ENCODE assay signal across 18 cellular contexts in the genomic region with DNA sequence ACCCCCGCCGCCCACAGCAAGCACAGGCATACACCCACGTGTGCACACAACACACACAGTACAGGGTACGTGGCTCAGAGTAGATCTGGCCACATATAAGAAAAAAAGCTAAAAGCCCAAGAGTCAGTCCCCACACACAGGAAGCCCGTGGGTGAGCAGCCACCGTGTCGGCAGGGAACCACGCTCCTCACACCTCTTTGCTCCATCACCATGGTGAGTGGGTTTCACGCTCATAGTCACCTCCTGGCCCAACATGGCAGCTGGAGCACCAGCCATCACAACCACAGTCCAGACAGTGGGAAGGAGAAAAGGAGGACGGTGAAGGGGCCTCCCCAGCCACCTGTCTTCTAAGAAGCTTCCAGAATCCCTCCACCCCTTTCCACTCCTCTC.
DNase-seq lines count a peak whose midpoint lies in the region; ATAC-seq lines count a peak whose summit lies in the region.
"Had no signal": no experiment of that assay in that cellular context is flagged by ENCODE, and none has a peak within 500 bp of the region (broad histone marks: within the 10 kb centered on the region; RNA-seq: fewer than 3 reads in every experiment).

No MANE protein-coding gene starts in this region.

- peaks cover 26% of the 10 kb centered on the region for H3K4me1 Mint-ChIP-seq in activated CD4-positive, alpha-beta T cell treated with anti-CD3 and anti-CD28 coated beads, Interleukin-2, amount 10 ng/mL, durations not matched to agents 24 days and 14 days
- H3K4me1 Mint-ChIP-seq in activated naive CD8-positive, alpha-beta T cell treated with anti-CD3 and anti-CD28 coated beads, Interleukin-2, amount 50 U/mL, for 24 hours: peaks cover 55% of the 10 kb centered on the region

- H3K27ac Mint-ChIP-seq in activated CD4-positive, alpha-beta T cell treated with anti-CD3 and anti-CD28 coated beads, Interleukin-2, amount 10 ng/mL, durations not matched to agents 24 days and 14 days: peak overlapping the region; percentile 58
- H3K27ac Mint-ChIP-seq in activated naive CD8-positive, alpha-beta T cell treated with anti-CD3 and anti-CD28 coated beads, Interleukin-2, amount 50 U/mL, for 24 hours: peak overlapping the region; percentile 67

- H3K36me3 Mint-ChIP-seq in activated CD4-positive, alpha-beta T cell treated with anti-CD3 and anti-CD28 coated beads, Interleukin-2, amount 10 ng/mL, durations not matched to agents 24 days and 14 days (ENCODE audit: low read depth): peaks cover 7% of the 10 kb centered on the region
- peaks cover 21% of the 10 kb centered on the region for H3K36me3 Mint-ChIP-seq in activated naive CD8-positive, alpha-beta T cell treated with anti-CD3 and anti-CD28 coated beads, Interleukin-2, amount 50 U/mL, for 24 hours (ENCODE audit: low read depth)

- DNase-seq in activated naive CD4-positive, alpha-beta T cell treated with Interleukin-2 at 50 U/mL for 16 hours: peak; percentile 50
- DNase-seq in activated naive CD4-positive, alpha-beta T cell (lab: John Stamatoyannopoulos, UW): no peak
- DNase-seq in activated CD4-positive, alpha-beta T cell treated with anti-CD3 and anti-CD28 coated beads, Interleukin-2, amount 10 ng/mL, durations not matched to agents 24 days and 14 days: peak; percentile 67
- peak; percentile 40 for DNase-seq in activated naive CD8-positive, alpha-beta T cell treated with anti-CD3 and anti-CD28 coated beads, Interleukin-2, amount 50 U/mL, for 24 hours
- DNase-seq in stimulated activated CD8-positive, alpha-beta memory T cell treated with anti-CD3 and anti-CD28 coated beads, Interleukin-4, amount 100 ng/mL, for 48 hours: peak; percentile 55
- DNase-seq in left colon (no peak), AG08395 (ENCODE audit: low spot score) (no peak), hypothalamus (lab: John Stamatoyannopoulos, UW) (no peak)
- DNase-seq: caudate nucleus; DMS79; erythroblast; NCI-H1436; NCI-H2171; NCI-H748 treated with DMSO at 0.1 percent for 48 hours; OCI-M1; Right ventricle myocardium superior; stimulated activated CD4-positive, alpha-beta T cell treated with anti-CD3 and anti-CD28 coated beads, Interleukin-4, amount 100 ng/mL, for 24 hours; tibial artery had no signal

- intact Hi-C loops in activated CD4-positive, alpha-beta T cell treated with anti-CD3 and anti-CD28 coated beads, Interleukin-2, amount 10 ng/mL, durations not matched to agents 24 days and 14 days (cut with micrococcal nuclease): no loop called here
- intact Hi-C loops in left colon (cut with DNase I, micrococcal nuclease): no loop called here

- peak; percentile 34 for ATAC-seq in activated naive CD8-positive, alpha-beta T cell treated with anti-CD3 and anti-CD28 coated beads, Interleukin-2, amount 50 U/mL, for 24 hours
- ATAC-seq in left colon: no peak

- H3K27me3 Mint-ChIP-seq in activated CD4-positive, alpha-beta T cell treated with anti-CD3 and anti-CD28 coated beads, Interleukin-2, amount 10 ng/mL, durations not matched to agents 24 days and 14 days: no peaks in the 10 kb centered on the region
- H3K27me3 Mint-ChIP-seq in activated naive CD8-positive, alpha-beta T cell treated with anti-CD3 and anti-CD28 coated beads, Interleukin-2, amount 50 U/mL, for 24 hours: no peaks in the 10 kb centered on the region

- no peak overlapping the region for H3K4me3 Mint-ChIP-seq in activated CD4-positive, alpha-beta T cell treated with anti-CD3 and anti-CD28 coated beads, Interleukin-2, amount 10 ng/mL, durations not matched to agents 24 days and 14 days
- no peak overlapping the region for H3K4me3 Mint-ChIP-seq in activated naive CD8-positive, alpha-beta T cell treated with anti-CD3 and anti-CD28 coated beads, Interleukin-2, amount 50 U/mL, for 24 hours

- H3K9me3 Mint-ChIP-seq in activated CD4-positive, alpha-beta T cell treated with anti-CD3 and anti-CD28 coated beads, Interleukin-2, amount 10 ng/mL, durations not matched to agents 24 days and 14 days: peaks cover 3% of the 10 kb centered on the region
- no peaks in the 10 kb centered on the region for H3K9me3 Mint-ChIP-seq in activated naive CD8-positive, alpha-beta T cell treated with anti-CD3 and anti-CD28 coated beads, Interleukin-2, amount 50 U/mL, for 24 hours

Comparison
In these comparisons a context has a peak if more than half of its experiments do, and no peak if none do; other contexts are left out.
1. DNase-seq: peak in activated naive CD4-positive, alpha-beta T cell treated with Interleukin-2 at 50 U/mL for 16 hours (single experiment), activated CD4-positive, alpha-beta T cell treated with anti-CD3 and anti-CD28 coated beads, Interleukin-2, amount 10 ng/mL, durations not matched to agents 24 days and 14 days (single experiment), activated naive CD8-positive, alpha-beta T cell treated with anti-CD3 and anti-CD28 coated beads, Interleukin-2, amount 50 U/mL, for 24 hours (single experiment) and stimulated activated CD8-positive, alpha-beta memory T cell treated with anti-CD3 and anti-CD28 coated beads, Interleukin-4, amount 100 ng/mL, for 48 hours (single experiment); none in activated naive CD4-positive, alpha-beta T cell (0 of 4), left colon (0 of 2), AG08395 (single experiment) and hypothalamus (0 of 51).